In the genomic region with DNA sequence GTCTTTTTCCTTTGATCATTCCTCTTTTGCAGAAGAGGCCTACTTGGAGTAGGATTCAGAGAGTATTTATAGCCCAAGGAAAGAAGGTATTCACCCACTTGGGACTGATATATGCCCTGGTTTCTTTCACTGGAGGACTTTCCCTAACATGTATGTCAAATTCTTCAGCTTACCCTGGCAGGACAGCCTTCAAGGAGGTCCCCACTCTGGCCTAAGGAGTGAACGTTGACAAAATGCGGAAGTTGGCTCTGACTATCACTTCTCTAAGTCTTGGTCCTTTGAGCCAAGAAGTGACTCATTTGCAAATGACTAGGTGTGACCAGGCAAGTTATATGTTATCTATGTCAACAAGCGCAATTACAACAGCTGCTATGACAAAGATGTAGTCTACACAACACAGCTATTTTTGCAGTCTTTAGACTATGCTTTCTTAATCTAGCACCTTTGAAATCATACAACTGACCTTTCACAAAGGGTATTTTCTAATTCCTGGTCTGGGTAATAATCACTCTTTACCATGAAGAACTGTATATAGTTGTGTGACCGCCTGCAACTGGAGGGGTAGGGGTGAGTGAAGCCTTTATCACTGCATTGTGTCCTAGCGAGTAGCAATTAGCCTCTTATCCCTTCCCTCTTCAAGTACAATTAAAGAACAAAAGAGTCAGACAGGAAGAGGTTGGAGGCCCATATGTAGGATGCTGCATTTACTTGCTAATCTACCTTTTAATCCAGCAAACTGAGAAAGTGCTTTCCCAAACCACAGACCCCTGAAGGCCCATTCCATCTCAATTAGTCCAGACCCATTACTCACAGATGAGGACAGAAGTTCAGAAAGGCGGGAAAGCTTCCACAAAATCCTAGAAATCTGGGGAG, we compare ENCODE assay signal across 8 cellular contexts. TPM values are rescaled to one million over a fixed set of nuclear protein-coding genes. Genes with fewer than 3 reads are reported as not detected.
DNase-seq lines count a peak whose midpoint lies in the region; ATAC-seq and TF ChIP-seq lines count a peak whose summit lies in the region.

No MANE protein-coding gene starts in this region.

- no peaks in the 10 kb centered on the region for H3K9me3 ChIP-seq in right atrium auricular region
- H3K9me3 ChIP-seq in suprapubic skin, result no peaks in the 10 kb centered on the region

- WGBS in suprapubic skin, result 55% methylated on average over 6 of the region's 6 CpGs

- ATAC-seq in Right ventricle myocardium superior (ENCODE audit: poor library complexity) (peak; percentile 63), HG03039 (IDR thresholded peaks at IDR 0.05; ENCODE audit: unreplicated experiment) (peak; percentile 100)

- no peak for DNase-seq in Right ventricle myocardium superior
- DNase-seq in right atrium auricular region (ENCODE audit: low spot score), result no peak
- DNase-seq in NCI-H69 (lab: John Stamatoyannopoulos, UW), result peak; percentile 84
- peak; percentile 95 for DNase-seq in epithelial cell of esophagus (ENCODE audit: low read depth)
- DNase-seq in suprapubic skin (ENCODE audit: low spot score in 2 of 2), result no peak
- DNase-seq in 8988T, result no peak
- no peak for DNase-seq in activated T-cell treated with anti-CD3 and anti-CD28 coated beads for 4 hours

- TF ChIP-seq EP300 in suprapubic skin (IDR thresholded peaks at IDR 0.05), result no peak

- H3K36me3 ChIP-seq in right atrium auricular region (no peaks in the 10 kb centered on the region), suprapubic skin (peaks cover 3% of the 10 kb centered on the region)

- no peak overlapping the region for H3K27ac ChIP-seq in right atrium auricular region
- peak overlapping the region; percentile 78 for H3K27ac ChIP-seq in suprapubic skin

- intact Hi-C loops in Right ventricle myocardium superior (cut with DNase I), result no loop called here

- H3K4me1 ChIP-seq in right atrium auricular region (no peaks in the 10 kb centered on the region), suprapubic skin (peaks cover 43% of the 10 kb centered on the region)

- H3K27me3 ChIP-seq in right atrium auricular region (no peaks in the 10 kb centered on the region), suprapubic skin (no peaks in the 10 kb centered on the region)

- TF ChIP-seq CTCF in right atrium auricular region (IDR thresholded peaks at IDR 0.05) (no peak), epithelial cell of esophagus (IDR thresholded peaks at IDR 0.05; ENCODE audit: insufficient read depth, low read depth, low read length, missing control alignments) (no peak), suprapubic skin (IDR thresholded peaks at IDR 0.05) (no peak)

- no peak for TF ChIP-seq POLR2A in suprapubic skin (IDR thresholded peaks at IDR 0.05)

- H3K4me3 ChIP-seq in right atrium auricular region (no peak overlapping the region), epithelial cell of esophagus (ENCODE audit: low read length) (no peak overlapping the region), suprapubic skin (no peak overlapping the region)

RNA-seq across cellular contexts. Expression of gene RASGEF1B, which starts 50.1 kb away (rescaled TPM):
- total RNA-seq in Right ventricle myocardium superior, result 3.3 TPM
- 1 to 10 TPM; 6.3 to 8.5 TPM for total RNA-seq in right atrium auricular region
- 100 to 1,000 TPM in 1 of 4 donors, 10 to 100 TPM in 3; 32.4 to 106 (median 63.0) TPM for total RNA-seq in suprapubic skin

Comparison
In these comparisons a context has a peak if more than half of its experiments do, and no peak if none do; other contexts are left out.
1. DNase-seq: peak in NCI-H69 (single experiment) and epithelial cell of esophagus (single experiment); none in Right ventricle myocardium superior (single experiment), right atrium auricular region (single experiment), suprapubic skin (0 of 2), 8988T (single experiment) and activated T-cell treated with anti-CD3 and anti-CD28 coated beads for 4 hours (single experiment).